ENCODE assay signal across 1 cellular context in genomic region chr17:50144346-50144745, GRCh38.
TF ChIP-seq lines count a peak whose summit lies in the region.

No MANE protein-coding gene starts in this region.

TF ChIP-seq in HepG2, 621 proteins besides CTCF, POLR2A, EP300 and RAD21:
- TF ChIP-seq ZNF256 (CRISPR knock-in tag; conservative IDR thresholded peaks at IDR 0.05) (no peak), SUZ12 (IDR thresholded peaks at IDR 0.05; ENCODE audit: low read depth, low read length) (no peak), MATR3 (CRISPR knock-in tag; IDR thresholded peaks at IDR 0.05) (no peak), BCLAF1 (IDR thresholded peaks at IDR 0.05) (no peak), CHCHD3 (CRISPR knock-in tag; IDR thresholded peaks at IDR 0.05) (no peak), CSRNP1 (CRISPR knock-in tag; IDR thresholded peaks at IDR 0.05) (no peak), JUND (CRISPR knock-in tag; IDR thresholded peaks at IDR 0.05) (no peak), NFYC (CRISPR knock-in tag; IDR thresholded peaks at IDR 0.05) (no peak), ZNF142 (CRISPR knock-in tag; IDR thresholded peaks at IDR 0.05) (no peak), ZNF331 (CRISPR knock-in tag; IDR thresholded peaks at IDR 0.05) (no peak), ZNF343 (CRISPR knock-in tag; IDR thresholded peaks at IDR 0.05) (no peak), ZSCAN25 (CRISPR knock-in tag; IDR thresholded peaks at IDR 0.05) (no peak)
- TF ChIP-seq, protein P1, sequence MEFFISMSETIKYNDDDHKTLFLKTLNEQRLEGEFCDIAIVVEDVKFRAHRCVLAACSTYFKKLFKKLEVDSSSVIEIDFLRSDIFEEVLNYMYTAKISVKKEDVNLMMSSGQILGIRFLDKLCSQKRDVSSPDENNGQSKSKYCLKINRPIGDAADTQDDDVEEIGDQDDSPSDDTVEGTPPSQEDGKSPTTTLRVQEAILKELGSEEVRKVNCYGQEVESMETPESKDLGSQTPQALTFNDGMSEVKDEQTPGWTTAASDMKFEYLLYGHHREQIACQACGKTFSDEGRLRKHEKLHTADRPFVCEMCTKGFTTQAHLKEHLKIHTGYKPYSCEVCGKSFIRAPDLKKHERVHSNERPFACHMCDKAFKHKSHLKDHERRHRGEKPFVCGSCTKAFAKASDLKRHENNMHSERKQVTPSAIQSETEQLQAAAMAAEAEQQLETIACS (CRISPR knock-in tag; IDR thresholded peaks at IDR 0.05) = no peak
